1 cellular context compared by ENCODE assay signal in genomic region chr19:18895038-18895827, GRCh38.
A peak's percentile ranks its signal among the peaks of the same experiment; 100 is the strongest.
TF ChIP-seq lines count a peak whose summit lies in the region.

No MANE protein-coding gene starts in this region.

TF ChIP-seq in HepG2, 621 proteins besides CTCF, POLR2A, EP300 and RAD21 (continued from another document and continues in another):
- no peak for TF ChIP-seq GTF3A (CRISPR knock-in tag; conservative IDR thresholded peaks at IDR 0.05)
- TF ChIP-seq PAX8 (CRISPR knock-in tag; IDR thresholded peaks at IDR 0.05; ENCODE audit: borderline replicate concordance): no peak
- TF ChIP-seq ZBTB42 (CRISPR knock-in tag; IDR thresholded peaks at IDR 0.05): no peak
- no peak for TF ChIP-seq ZNF616 (CRISPR knock-in tag; IDR thresholded peaks at IDR 0.05; ENCODE audit: low read depth)
- TF ChIP-seq MXD4 (CRISPR knock-in tag; IDR thresholded peaks at IDR 0.05): peak; percentile 60; the same call in 1 of the 2 replicates
- TF ChIP-seq ZNF441 (CRISPR knock-in tag; IDR thresholded peaks at IDR 0.05; ENCODE audit: borderline replicate concordance): no peak
- no peak for TF ChIP-seq SCMH1 (CRISPR knock-in tag; IDR thresholded peaks at IDR 0.05; ENCODE audit: borderline replicate concordance)
- no peak for TF ChIP-seq SNAPC2 (CRISPR knock-in tag; IDR thresholded peaks at IDR 0.05)
- TF ChIP-seq MLXIP (CRISPR knock-in tag; IDR thresholded peaks at IDR 0.05; ENCODE audit: borderline replicate concordance): no peak
- no peak for TF ChIP-seq KMT2B (CRISPR knock-in tag; IDR thresholded peaks at IDR 0.05)
- TF ChIP-seq YY1 (IDR thresholded peaks at IDR 0.05; ENCODE audit: insufficient read depth, insufficient replicate concordance, low read depth, low read length): peak; percentile 48
- TF ChIP-seq PITX1 (CRISPR knock-in tag; IDR thresholded peaks at IDR 0.05): no peak
- peak; percentile 58 for TF ChIP-seq ZNF883 (CRISPR knock-in tag; IDR thresholded peaks at IDR 0.05; ENCODE audit: not compliant biosample characterization)
- no peak for TF ChIP-seq ZNF12 (CRISPR knock-in tag; IDR thresholded peaks at IDR 0.05)
- no peak for TF ChIP-seq ZNF652 (CRISPR knock-in tag; IDR thresholded peaks at IDR 0.05; ENCODE audit: borderline replicate concordance, low read depth)
- no peak for TF ChIP-seq ZMAT5 (CRISPR knock-in tag; IDR thresholded peaks at IDR 0.05; ENCODE audit: borderline replicate concordance, low read depth)
- TF ChIP-seq ZNF740 (CRISPR knock-in tag; IDR thresholded peaks at IDR 0.05): no peak
- TF ChIP-seq ZNF558 (CRISPR knock-in tag; IDR thresholded peaks at IDR 0.05; ENCODE audit: borderline replicate concordance): no peak
- TF ChIP-seq ZNF414 (CRISPR knock-in tag; IDR thresholded peaks at IDR 0.05): no peak
- no peak for TF ChIP-seq PAWR (CRISPR knock-in tag; IDR thresholded peaks at IDR 0.05; ENCODE audit: borderline replicate concordance)
- no peak for TF ChIP-seq ZNF276 (CRISPR knock-in tag; IDR thresholded peaks at IDR 0.05; ENCODE audit: low read depth)
- TF ChIP-seq YEATS2 (CRISPR knock-in tag; IDR thresholded peaks at IDR 0.05; ENCODE audit: borderline replicate concordance): no peak
- TF ChIP-seq PRPF4 (IDR thresholded peaks at IDR 0.05; ENCODE audit: low read depth, low read length, poor library complexity, severe bottlenecking): no peak
- no peak for TF ChIP-seq NAIF1 (CRISPR knock-in tag; IDR thresholded peaks at IDR 0.05; ENCODE audit: borderline replicate concordance)
- no peak for TF ChIP-seq FOXK1 (CRISPR knock-in tag; IDR thresholded peaks at IDR 0.05; ENCODE audit: borderline replicate concordance, low read depth)
- 0 out of 2 replicates have a peak, but pooled peaks have one; percentile 35 for TF ChIP-seq MYNN (CRISPR knock-in tag; IDR thresholded peaks at IDR 0.05; ENCODE audit: low read depth)
- no peak for TF ChIP-seq ARHGAP35 (CRISPR knock-in tag; IDR thresholded peaks at IDR 0.05; ENCODE audit: borderline replicate concordance)
- TF ChIP-seq ZFP36L1 (CRISPR knock-in tag; IDR thresholded peaks at IDR 0.05): no peak
- no peak for TF ChIP-seq SOX5 (CRISPR knock-in tag; IDR thresholded peaks at IDR 0.05; ENCODE audit: borderline replicate concordance)
- no peak for TF ChIP-seq ZNF562 (CRISPR knock-in tag; IDR thresholded peaks at IDR 0.05; ENCODE audit: borderline replicate concordance)
- peak; percentile 93 to 95 for TF ChIP-seq HMGXB4 (CRISPR knock-in tag; IDR thresholded peaks at IDR 0.05; ENCODE audit: borderline replicate concordance in 1 of 2, low read depth in 1 of 2)
- TF ChIP-seq HOXA3 (CRISPR knock-in tag; IDR thresholded peaks at IDR 0.05): peak; percentile 53; the same call in 1 of the 2 replicates
- no peak for TF ChIP-seq ZNF326 (CRISPR knock-in tag; IDR thresholded peaks at IDR 0.05; ENCODE audit: borderline replicate concordance)
- no peak for TF ChIP-seq TBL1XR1 (IDR thresholded peaks at IDR 0.05; ENCODE audit: borderline replicate concordance, low read length, partially characterized antibody)
- TF ChIP-seq FUBP1 (CRISPR knock-in tag; IDR thresholded peaks at IDR 0.05; ENCODE audit: borderline replicate concordance): no peak
- TF ChIP-seq PREB (CRISPR knock-in tag; IDR thresholded peaks at IDR 0.05): no peak
- TF ChIP-seq SNRNP70 (IDR thresholded peaks at IDR 0.05; ENCODE audit: low read depth, low read length): no peak
- TF ChIP-seq ZNF784 (CRISPR knock-in tag; IDR thresholded peaks at IDR 0.05; ENCODE audit: borderline replicate concordance): peak; percentile 35; the same call in 1 of the 2 replicates
- TF ChIP-seq GMEB1 (CRISPR knock-in tag; IDR thresholded peaks at IDR 0.05; ENCODE audit: borderline replicate concordance): no peak
- no peak for TF ChIP-seq CBX5 (CRISPR knock-in tag; IDR thresholded peaks at IDR 0.05; ENCODE audit: borderline replicate concordance)
- no peak for TF ChIP-seq ZUFSP (CRISPR knock-in tag; IDR thresholded peaks at IDR 0.05; ENCODE audit: borderline replicate concordance)
- no peak for TF ChIP-seq CREM (IDR thresholded peaks at IDR 0.05)
- no peak for TF ChIP-seq CREM (CRISPR knock-in tag; IDR thresholded peaks at IDR 0.05)
- no peak for TF ChIP-seq ZFP36 (IDR thresholded peaks at IDR 0.05; ENCODE audit: borderline replicate concordance, low read depth, low read length, partially characterized antibody)
- no peak for TF ChIP-seq E2F2 (CRISPR knock-in tag; IDR thresholded peaks at IDR 0.05; ENCODE audit: borderline replicate concordance)
- TF ChIP-seq ZNF501 (CRISPR knock-in tag; IDR thresholded peaks at IDR 0.05): peak; percentile 73
